In the genomic region with DNA sequence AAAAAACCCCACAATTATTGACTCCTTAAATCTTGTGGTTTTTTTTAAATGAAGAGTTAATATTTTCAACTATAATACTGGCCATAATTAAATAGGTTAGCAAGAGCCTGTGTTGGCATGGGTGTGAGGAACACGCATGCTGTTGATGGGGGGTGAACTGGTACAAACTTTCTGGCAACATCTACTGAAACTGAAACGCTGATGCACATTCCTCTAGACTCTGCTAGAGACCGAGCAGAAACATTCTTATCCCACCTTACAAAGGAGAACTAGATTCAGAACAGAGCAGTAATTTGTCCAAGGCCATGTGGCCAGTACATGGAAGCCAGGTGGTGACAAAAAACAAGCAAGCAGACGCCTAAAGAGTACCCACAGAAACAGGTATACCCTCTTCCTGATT, we compare ENCODE assay signal across 10 cellular contexts. TPM values are rescaled to one million over a fixed set of nuclear protein-coding genes. Genes with fewer than 3 reads are reported as not detected.
DNase-seq lines count a peak whose midpoint lies in the region; ATAC-seq, FAIRE-seq and TF ChIP-seq lines count a peak whose summit lies in the region.
"Had no signal": no experiment of that assay in that cellular context is flagged by ENCODE, and none has a peak within 500 bp of the region (broad histone marks: within the 10 kb centered on the region; RNA-seq: fewer than 3 reads in every experiment).

No MANE protein-coding gene starts in this region.

- intact Hi-C loops in K562 (cut with micrococcal nuclease): no loop called here
- intact Hi-C loops in naive thymus-derived CD4-positive, alpha-beta T cell (cut with micrococcal nuclease): loop anchor here in 1 of 2 donors (10.0 kb wide), 2 partner anchors 1403 to 1963 kb away; partner anchors contain the start of gene AOPEP
- intact Hi-C loops in testis (cut with DNase I; ENCODE audit: low total_unique reads): no loop called here

- in situ Hi-C loops in K562 (cut with MboI): no loop called here

- FAIRE-seq in K562 (lab: Jason Lieb, UNC): no peak

- no peak for ATAC-seq in K562
- no peak for ATAC-seq in naive thymus-derived CD4-positive, alpha-beta T cell
- ATAC-seq in GM19467 (IDR thresholded peaks at IDR 0.05; ENCODE audit: unreplicated experiment): no peak
- ATAC-seq in HG02973 (IDR thresholded peaks at IDR 0.05; ENCODE audit: unreplicated experiment): no peak
- ATAC-seq: gastroesophageal sphincter had no signal

- no peaks in the 10 kb centered on the region for H3K9me3 Mint-ChIP-seq in HFFc6
- H3K9me3 Mint-ChIP-seq in naive thymus-derived CD4-positive, alpha-beta T cell: peaks cover 0 to under 1% (median 0%) of the 10 kb centered on the region in 11 donors

- H3K36me3 ChIP-seq in BLaER1: peaks cover 16% of the 10 kb centered on the region; the same call in 1 of the 2 replicates
- H3K36me3 ChIP-seq in K562 (ENCODE audit: control insufficient read depth, insufficient read depth, low read length): no peaks in the 10 kb centered on the region
- peaks cover 0 to 3% (median 0%) of the 10 kb centered on the region in 3 experiments for H3K36me3 ChIP-seq in naive thymus-derived CD4-positive, alpha-beta T cell (ENCODE audit: control insufficient read depth in 2 of 3, insufficient read depth in 3 of 3, low read length in 3 of 3)
- H3K36me3 ChIP-seq in testis (ENCODE audit: low read depth, missing control alignments): no peaks in the 10 kb centered on the region
- H3K36me3 ChIP-seq: gastroesophageal sphincter had no signal

- no peak for TF ChIP-seq RAD21 in K562 (CRISPR knock-in tag; conservative IDR thresholded peaks at IDR 0.05 in 1 of 2, IDR thresholded peaks at IDR 0.05 in 1 of 2)

- H3K9me1 ChIP-seq in K562 (ENCODE audit: control insufficient read depth, insufficient read depth, low read length): peaks cover 9% of the 10 kb centered on the region

- TF ChIP-seq CTCF in HFFc6 (IDR thresholded peaks at IDR 0.05) (no peak), K562 (IDR thresholded peaks at IDR 0.05 in 2 of 3, conservative IDR thresholded peaks at IDR 0.05 in 1 of 3; ENCODE audit: insufficient read depth in 2 of 3, low read depth in 1 of 3, low read length in 3 of 3) (no peak), testis (IDR thresholded peaks at IDR 0.05) (no peak)

- peaks cover 61% of the 10 kb centered on the region for H4K20me1 ChIP-seq in BLaER1
- H4K20me1 ChIP-seq in K562 (replicated peaks; ENCODE audit: control insufficient read depth, insufficient read depth, low read length): peaks cover 34% of the 10 kb centered on the region

- no peak overlapping the region for H3K27ac ChIP-seq in BLaER1
- no peak overlapping the region for H3K27ac ChIP-seq in K562 (ENCODE audit: extremely low read depth, low read depth, low read length)
- H3K27ac ChIP-seq in naive thymus-derived CD4-positive, alpha-beta T cell (ENCODE audit: low read depth, low read length): no peak overlapping the region
- no peak overlapping the region for H3K27ac ChIP-seq in testis

- H3K9me3 ChIP-seq in BLaER1 (0 out of 2 replicates have a peak, but pooled peaks cover under 1% of the 10 kb centered on the region), K562 (replicated peaks; ENCODE audit: control insufficient read depth, insufficient read depth, low read depth, low read length) (no peaks in the 10 kb centered on the region), testis (no peaks in the 10 kb centered on the region)
- no peaks in the 10 kb centered on the region for H3K9me3 ChIP-seq in naive thymus-derived CD4-positive, alpha-beta T cell (ENCODE audit: control insufficient read depth in 2 of 3, low read length in 3 of 3)
- H3K9me3 ChIP-seq: gastroesophageal sphincter had no signal

- CTCF ChIA-PET in K562 (lab: Yijun Ruan, JAX; ENCODE audit: low intra/inter-chr PET ratio): no interaction called here
- CTCF ChIA-PET in naive thymus-derived CD4-positive, alpha-beta T cell (lab: Charles Lee): interaction anchor here (1.5 kb wide), 1 partner anchor 29 kb away, joined by 4 read pairs; no protein-coding TSS in a partner anchor

- 28% methylated on average over 4 of the region's 4 CpGs for WGBS in K562 (ENCODE audit: insufficient coverage, low coverage, missing lambda C conversion rate)
- 26 to 27% methylated on average over 4 of the region's 4 CpGs for WGBS in testis, 2 donors

- peak overlapping the region; percentile 95 for H3K4me3 Mint-ChIP-seq in HFFc6
- peak overlapping the region; percentile 87 to 99 (median 95) for H3K4me3 Mint-ChIP-seq in naive thymus-derived CD4-positive, alpha-beta T cell

- no peaks in the 10 kb centered on the region for H3K27me3 ChIP-seq in BLaER1
- no peaks in the 10 kb centered on the region for H3K27me3 ChIP-seq in K562 (ENCODE audit: control insufficient read depth in 2 of 2, insufficient read depth in 2 of 2, low read length in 2 of 2)
- no peaks in the 10 kb centered on the region for H3K27me3 ChIP-seq in naive thymus-derived CD4-positive, alpha-beta T cell (ENCODE audit: control insufficient read depth in 2 of 2, insufficient read depth in 2 of 2, low read length in 2 of 2)
- no peaks in the 10 kb centered on the region for H3K27me3 ChIP-seq in testis
- H3K27me3 ChIP-seq: gastroesophageal sphincter had no signal

- no peaks in the 10 kb centered on the region for H3K36me3 Mint-ChIP-seq in HFFc6 (ENCODE audit: low read depth)
- H3K36me3 Mint-ChIP-seq in naive thymus-derived CD4-positive, alpha-beta T cell: no peaks in the 10 kb centered on the region

- H3K9ac ChIP-seq in BLaER1 (peak overlapping the region; percentile 90; the same call in 1 of the 2 replicates), K562 (ENCODE audit: insufficient read depth in 1 of 2, low read depth in 2 of 2, low read length in 2 of 2) (peak overlapping the region; percentile 3 to 98; a peak in 2 of 4 replicates)

- POLR2A ChIA-PET in K562 (lab: Yijun Ruan, JAX): interaction anchor here (0.9 to 1.5 kb wide), 2 partner anchors 9 to 10 kb away, joined by 3 to 8 read pairs; no protein-coding TSS in a partner anchor
- POLR2A ChIA-PET in naive thymus-derived CD4-positive, alpha-beta T cell (lab: Charles Lee): interaction anchor here (1.0 to 3.4 kb wide), 2 partner anchors 14 to 92 kb away, joined by 3 to 25 read pairs; partner anchors contain the start of gene IPPK

- DNase-seq in HFFc6 (no peak), K562 (ENCODE audit: extremely low read depth in 1 of 4, low spot score in 3 of 4) (no peak), testis (no peak)
- no peak for DNase-seq in naive thymus-derived CD4-positive, alpha-beta T cell
- no peak for DNase-seq in activated effector memory CD4-positive, alpha-beta T cell treated with anti-CD3 and anti-CD28 coated beads, Interleukin-2, amount 50 U/mL, for 16 hours
- DNase-seq: aorta had no signal

- H3K4me1 Mint-ChIP-seq in HFFc6 (ENCODE audit: low read depth): peaks cover 41% of the 10 kb centered on the region
- peaks cover 44 to 69% (median 56%) of the 10 kb centered on the region in 7 donors for H3K4me1 Mint-ChIP-seq in naive thymus-derived CD4-positive, alpha-beta T cell

- H3K4me1 ChIP-seq in BLaER1 (peaks cover 52% of the 10 kb centered on the region), K562 (replicated peaks in 1 of 2; ENCODE audit: control insufficient read depth in 2 of 2, insufficient read depth in 2 of 2, low read length in 2 of 2) (peaks cover 32 to 36% of the 10 kb centered on the region in 2 experiments), testis (peaks cover 41% of the 10 kb centered on the region)
- H3K4me1 ChIP-seq in naive thymus-derived CD4-positive, alpha-beta T cell (ENCODE audit: control insufficient read depth in 2 of 2, insufficient read depth in 2 of 2, low read length in 2 of 2): peaks cover 24 to 33% of the 10 kb centered on the region in 2 donors

- H3K4me2 ChIP-seq in BLaER1 (peak overlapping the region; percentile 100), K562 (ENCODE audit: insufficient read depth, low read length) (peak overlapping the region; percentile 87)

- peaks cover 63% of the 10 kb centered on the region for H3K79me2 ChIP-seq in K562 (ENCODE audit: control insufficient read depth, insufficient read depth, low read length)

- no TSS peak for BruUV-seq in K562 (replicated peaks; lab: Mats Ljungman, UMichigan)

- no peak for TF ChIP-seq EP300 in K562 (IDR thresholded peaks at IDR 0.05; ENCODE audit: low read length)

- H3K4me3 ChIP-seq in BLaER1 (no peak overlapping the region), K562 (peak overlapping the region; percentile 97; the same call in 1 of the 2 replicates), testis (no peak overlapping the region)
- H3K4me3 ChIP-seq in naive thymus-derived CD4-positive, alpha-beta T cell (ENCODE audit: low read length): peak overlapping the region; percentile 74

- no peaks in the 10 kb centered on the region; the same call in 1 of the 2 replicates for H3K27me3 Mint-ChIP-seq in HFFc6 (ENCODE audit: insufficient read depth)
- no peaks in the 10 kb centered on the region for H3K27me3 Mint-ChIP-seq in naive thymus-derived CD4-positive, alpha-beta T cell

- H2AFZ ChIP-seq in K562 (ENCODE audit: low read depth, low read length): no peak overlapping the region

- TF ChIP-seq POLR2A in K562 (conservative IDR thresholded peaks at IDR 0.05): no peak
- TF ChIP-seq POLR2A in testis (IDR thresholded peaks at IDR 0.05): no peak

- H3K27ac Mint-ChIP-seq in HFFc6: peak overlapping the region; percentile 46
- peak overlapping the region; percentile 31 to 99 (median 72) for H3K27ac Mint-ChIP-seq in naive thymus-derived CD4-positive, alpha-beta T cell

RNA-seq across cellular contexts. Expression of gene BICD2, which starts 2.4 kb away (rescaled TPM):
- 10 to 100 TPM; 32.4 to 38.6 (median 36.1) TPM for total RNA-seq in HFFc6 (2021; fragmentation: NEBNext Ultra II Directional; extraction: Animal tissue kit (Norgen Biotek cat#: 25700))
- total RNA-seq in K562 (2011; cell fraction: chromatin; rRNA removed; ENCODE audit: low replicate concordance): 11.6 and 16.6 TPM in 2 replicates
- 8.3 and 9.7 TPM in 2 replicates for total RNA-seq in K562 (2011; cell fraction: nucleolus; rRNA removed)
- total RNA-seq in K562 (2011; cell fraction: nucleoplasm; rRNA removed): 13.4 and 19.4 TPM in 2 replicates
- total RNA-seq in K562 (2014; rRNA removed) (18.8 and 20.9 TPM in 2 replicates), K562 (2014; rRNA removed; fragmentation: Illumina TruSeq; extraction: Trizol) (10.3 and 11.8 TPM in 2 replicates), K562 (2015; rRNA removed; fragmentation: Illumina TruSeq; extraction: Trizol) (16.9 and 17.9 TPM in 2 replicates), K562 (2021) (22.4 and 23.4 TPM in 2 replicates), testis (10 to 100 TPM; 48.0 to 55.7 TPM)
- polyA plus RNA-seq in K562 (2011; rRNA removed) (6.1 and 6.6 TPM in 2 replicates), K562 (2014; fragmentation: Illumina TruSeq; extraction: Trizol) (11.0 and 12.7 TPM in 2 replicates), K562 (2014; fragmentation: Nextera tagmentation; extraction: Ambion mirVana) (1 to 10 TPM; 3.6 to 4.3 TPM), K562 (2014; rRNA removed) (12.1 and 14.1 TPM in 2 replicates), testis (ENCODE audit: insufficient read depth, low read depth, low replicate concordance) (24.0 TPM)
- 6.7 and 7.1 TPM in 2 replicates for polyA plus RNA-seq in K562 (2011; cell fraction: cytosol; rRNA removed)
- 19.7 and 24.3 TPM in 2 replicates for polyA plus RNA-seq in K562 (2011; cell fraction: nucleus; rRNA removed)
- 13.0 and 13.4 TPM in 2 replicates for polyA plus RNA-seq in K562 (2012)
- polyA minus RNA-seq in K562 (2011; rRNA and poly(A)+ RNA removed): 4.7 and 6.5 TPM in 2 replicates
- polyA minus RNA-seq in K562 (2011; cell fraction: cytosol; rRNA and poly(A)+ RNA removed): 6.4 and 8.6 TPM in 2 replicates
- 7.7 and 8.9 TPM in 2 replicates for polyA minus RNA-seq in K562 (2011; cell fraction: nucleus; rRNA and poly(A)+ RNA removed)
- 10 to 100 TPM; 20.2 to 28.8 (median 28.0) TPM for total RNA-seq in naive thymus-derived CD4-positive, alpha-beta T cell
- 10 to 100 TPM in 1 of 2 donors, 1 to 10 TPM in 1; 7.4 to 20.8 TPM for polyA plus RNA-seq in naive thymus-derived CD4-positive, alpha-beta T cell

Comparison
In these comparisons a context has a peak if more than half of its experiments do, and no peak if none do; other contexts are left out.
1. H3K4me3 ChIP-seq: peak in K562 (single experiment) and naive thymus-derived CD4-positive, alpha-beta T cell (single experiment); none in BLaER1 (single experiment) and testis (0 of 2).